In genomic region chr1:112040891-112041740, GRCh38 we compare ENCODE assay signal across 2 cellular contexts.
TF ChIP-seq lines count a peak whose summit lies in the region.

No MANE protein-coding gene starts in this region.

TF ChIP-seq in liver, 16 proteins besides CTCF, POLR2A, EP300 and RAD21:
- TF ChIP-seq EGR1 (IDR thresholded peaks at IDR 0.05; ENCODE audit: low read depth in 2 of 2) (no peak), NR2F2 (IDR thresholded peaks at IDR 0.05) (peak; percentile 61)

TF ChIP-seq in HepG2, 621 proteins besides CTCF, POLR2A, EP300 and RAD21:
- TF ChIP-seq HMG20A (CRISPR knock-in tag; IDR thresholded peaks at IDR 0.05; ENCODE audit: borderline replicate concordance) (no peak), ARID5B (CRISPR knock-in tag; IDR thresholded peaks at IDR 0.05) (no peak), CCAR2 (optimal IDR thresholded peaks at IDR 0.05; ENCODE audit: low read depth, low read length) (no peak), ZIK1 (CRISPR knock-in tag; IDR thresholded peaks at IDR 0.05; ENCODE audit: borderline replicate concordance, low read depth) (no peak), MIER3 (CRISPR knock-in tag; IDR thresholded peaks at IDR 0.05; ENCODE audit: borderline replicate concordance) (no peak), DR1 (CRISPR knock-in tag; IDR thresholded peaks at IDR 0.05) (no peak), ZNF672 (CRISPR knock-in tag; IDR thresholded peaks at IDR 0.05) (no peak), GTF2F1 (IDR thresholded peaks at IDR 0.05; ENCODE audit: low read length) (no peak), ARNT2 (CRISPR knock-in tag; IDR thresholded peaks at IDR 0.05; ENCODE audit: low read depth) (no peak), ATF2 (CRISPR knock-in tag; IDR thresholded peaks at IDR 0.05) (no peak), GLMP (CRISPR knock-in tag; IDR thresholded peaks at IDR 0.05; ENCODE audit: borderline replicate concordance) (no peak), RBAK (CRISPR knock-in tag; IDR thresholded peaks at IDR 0.05) (no peak), FOXA1 (IDR thresholded peaks at IDR 0.05) (no peak), FOXA1 (CRISPR knock-in tag; IDR thresholded peaks at IDR 0.05) (no peak), ZNF3 (CRISPR knock-in tag; IDR thresholded peaks at IDR 0.05) (no peak)
- TF ChIP-seq, protein P1, sequence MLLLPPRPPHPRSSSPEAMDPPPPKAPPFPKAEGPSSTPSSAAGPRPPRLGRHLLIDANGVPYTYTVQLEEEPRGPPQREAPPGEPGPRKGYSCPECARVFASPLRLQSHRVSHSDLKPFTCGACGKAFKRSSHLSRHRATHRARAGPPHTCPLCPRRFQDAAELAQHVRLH (CRISPR knock-in tag; IDR thresholded peaks at IDR 0.05; ENCODE audit: borderline replicate concordance, low read depth): no peak
- TF ChIP-seq, protein P2, sequence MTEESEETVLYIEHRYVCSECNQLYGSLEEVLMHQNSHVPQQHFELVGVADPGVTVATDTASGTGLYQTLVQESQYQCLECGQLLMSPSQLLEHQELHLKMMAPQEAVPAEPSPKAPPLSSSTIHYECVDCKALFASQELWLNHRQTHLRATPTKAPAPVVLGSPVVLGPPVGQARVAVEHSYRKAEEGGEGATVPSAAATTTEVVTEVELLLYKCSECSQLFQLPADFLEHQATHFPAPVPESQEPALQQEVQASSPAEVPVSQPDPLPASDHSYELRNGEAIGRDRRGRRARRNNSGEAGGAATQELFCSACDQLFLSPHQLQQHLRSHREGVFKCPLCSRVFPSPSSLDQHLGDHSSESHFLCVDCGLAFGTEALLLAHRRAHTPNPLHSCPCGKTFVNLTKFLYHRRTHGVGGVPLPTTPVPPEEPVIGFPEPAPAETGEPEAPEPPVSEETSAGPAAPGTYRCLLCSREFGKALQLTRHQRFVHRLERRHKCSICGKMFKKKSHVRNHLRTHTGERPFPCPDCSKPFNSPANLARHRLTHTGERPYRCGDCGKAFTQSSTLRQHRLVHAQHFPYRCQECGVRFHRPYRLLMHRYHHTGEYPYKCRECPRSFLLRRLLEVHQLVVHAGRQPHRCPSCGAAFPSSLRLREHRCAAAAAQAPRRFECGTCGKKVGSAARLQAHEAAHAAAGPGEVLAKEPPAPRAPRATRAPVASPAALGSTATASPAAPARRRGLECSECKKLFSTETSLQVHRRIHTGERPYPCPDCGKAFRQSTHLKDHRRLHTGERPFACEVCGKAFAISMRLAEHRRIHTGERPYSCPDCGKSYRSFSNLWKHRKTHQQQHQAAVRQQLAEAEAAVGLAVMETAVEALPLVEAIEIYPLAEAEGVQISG (CRISPR knock-in tag; IDR thresholded peaks at IDR 0.05): no peak
TF ChIP-seq in HepG2: peak in this region for 0.
